10 cellular contexts compared by ENCODE assay signal in the genomic region with DNA sequence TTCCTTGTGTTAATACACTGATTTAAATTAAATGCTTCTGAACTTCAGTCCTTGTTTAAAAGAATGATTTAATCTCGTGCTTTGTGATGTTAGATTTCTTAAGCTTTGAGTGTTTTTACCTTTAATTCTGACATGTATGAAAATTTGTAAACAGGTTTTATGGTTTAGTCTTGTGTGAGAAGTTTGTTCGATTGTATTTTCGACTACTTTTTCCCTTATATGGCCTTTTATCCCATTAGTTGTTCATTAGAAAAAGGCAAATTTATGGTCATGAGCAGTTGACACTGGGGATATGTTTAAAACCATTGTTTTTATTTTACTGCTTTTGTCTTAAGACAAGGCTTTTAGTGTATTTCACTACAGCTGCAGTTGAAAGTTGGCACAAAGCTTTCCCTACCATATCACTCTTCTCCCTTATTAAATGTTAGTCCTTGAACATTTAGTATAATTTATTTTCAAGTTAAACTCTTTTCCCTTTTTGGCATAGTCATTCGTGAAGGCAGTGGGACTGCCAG. TPM values are rescaled to one million over a fixed set of nuclear protein-coding genes. Genes with fewer than 3 reads are reported as not detected.
A peak's percentile ranks its signal among the peaks of the same experiment; 100 is the strongest.
DNase-seq lines count a peak whose midpoint lies in the region; ATAC-seq and TF ChIP-seq lines count a peak whose summit lies in the region.
"Had no signal": no experiment of that assay in that cellular context is flagged by ENCODE, and none has a peak within 500 bp of the region (broad histone marks: within the 10 kb centered on the region; RNA-seq: fewer than 3 reads in every experiment).

No MANE protein-coding gene starts in this region.

- no peak overlapping the region for H3K9ac ChIP-seq in HUES64 (ENCODE audit: low read depth, low read length)

- H3K36me3 ChIP-seq in HUES64 (ENCODE audit: insufficient read depth, low read length): no peaks in the 10 kb centered on the region

- WGBS in HUES64: 63% methylated on average over 1 of the region's 4 CpGs

- H3K4me1 ChIP-seq in HUES64 (ENCODE audit: insufficient read depth, low read length): peaks cover 23% of the 10 kb centered on the region

- intact Hi-C loops in head of caudate nucleus (cut with DNase I) (no loop called here), cardiac septum (cut with DNase I) (no loop called here)

- H3K27me3 ChIP-seq in HUES64 (ENCODE audit: insufficient read depth, low read length): no peaks in the 10 kb centered on the region

- POLR2A ChIA-PET in naive thymus-derived CD8-positive, alpha-beta T cell (lab: Charles Lee): interaction anchor here (0.6 kb wide), 1 partner anchor 23 kb away, joined by 4 read pairs; no protein-coding TSS in a partner anchor

- H3K4me1 Mint-ChIP-seq in chondrocyte (ENCODE audit: low read depth): peaks cover 41% of the 10 kb centered on the region
- H3K4me1 Mint-ChIP-seq in naive thymus-derived CD8-positive, alpha-beta T cell: peaks cover 11 to 61% (median 46%) of the 10 kb centered on the region in 4 donors

- no peak for TF ChIP-seq CTCF in chondrocyte (IDR thresholded peaks at IDR 0.05)

- H3K4me3 ChIP-seq in HUES64 (ENCODE audit: low read length): peak overlapping the region; percentile 99; the same call in 1 of the 2 replicates
- H3K4me3 ChIP-seq: mucosa of descending colon had no signal

- DNase-seq in Ammon's horn (ENCODE audit: low spot score) (peak; percentile 38), chondrocyte (ENCODE audit: low spot score) (no peak), head of caudate nucleus (no peak), cardiac septum (ENCODE audit: low spot score) (no peak)
- no peak for DNase-seq in naive thymus-derived CD8-positive, alpha-beta T cell
- DNase-seq: MM.1S, mucosa of descending colon had no signal

- H3K4me3 Mint-ChIP-seq in chondrocyte (ENCODE audit: unreplicated experiment): peak overlapping the region; percentile 88
- H3K4me3 Mint-ChIP-seq in naive thymus-derived CD8-positive, alpha-beta T cell: peak overlapping the region in 9 of 10 donors; percentile 24 to 99 (median 46)

- peak overlapping the region; percentile 65 for H3K27ac Mint-ChIP-seq in chondrocyte (ENCODE audit: unreplicated experiment)
- peak overlapping the region in 9 of 10 donors; percentile 2 to 73 (median 28) for H3K27ac Mint-ChIP-seq in naive thymus-derived CD8-positive, alpha-beta T cell

- no peaks in the 10 kb centered on the region for H3K9me3 Mint-ChIP-seq in chondrocyte (ENCODE audit: low read depth)
- no peaks in the 10 kb centered on the region for H3K9me3 Mint-ChIP-seq in naive thymus-derived CD8-positive, alpha-beta T cell

- H3K36me3 Mint-ChIP-seq in chondrocyte (ENCODE audit: low read depth): peaks cover 1% of the 10 kb centered on the region
- H3K36me3 Mint-ChIP-seq in naive thymus-derived CD8-positive, alpha-beta T cell: peaks cover 2 to 13% (median 4%) of the 10 kb centered on the region in 3 donors

- no peaks in the 10 kb centered on the region for H3K27me3 Mint-ChIP-seq in chondrocyte (ENCODE audit: low read depth)
- H3K27me3 Mint-ChIP-seq in naive thymus-derived CD8-positive, alpha-beta T cell: peaks cover 0 to 1% (median 0%) of the 10 kb centered on the region in 5 donors

- no peaks in the 10 kb centered on the region for H3K9me3 ChIP-seq in HUES64 (ENCODE audit: insufficient read depth, low read depth, low read length)
- H3K9me3 ChIP-seq: mucosa of descending colon had no signal

- ATAC-seq in naive thymus-derived CD8-positive, alpha-beta T cell: no peak
- ATAC-seq in HG02588 (IDR thresholded peaks at IDR 0.05; ENCODE audit: unreplicated experiment) (no peak), HG02970 (IDR thresholded peaks at IDR 0.05; ENCODE audit: low FRiP score, unreplicated experiment) (no peak)
- ATAC-seq: mucosa of descending colon had no signal

- no peak overlapping the region for H3K27ac ChIP-seq in HUES64 (ENCODE audit: low read depth, low read length)

RNA-seq across cellular contexts. Expression of gene UBE2R2, which starts 3.3 kb away (rescaled TPM):
- polyA plus RNA-seq in HUES64 (2013, experiment 1 of 2): 41.1 TPM
- 48.9 TPM for polyA plus RNA-seq in HUES64 (2013, experiment 2 of 2)
- total RNA-seq in chondrocyte (39.1 to 51.2 TPM (median 48.8 TPM) in 3 replicates), cardiac septum (38.8 TPM)
- total RNA-seq in naive thymus-derived CD8-positive, alpha-beta T cell: 10 to 100 TPM; 29.7 to 32.1 TPM
- 10 to 100 TPM; 13.1 to 16.1 (median 13.4) TPM for polyA plus RNA-seq in naive thymus-derived CD8-positive, alpha-beta T cell

RNA-seq across cellular contexts. Expression of gene PRSS3, which starts 24.9 kb away (rescaled TPM):
- not detected for polyA plus RNA-seq in HUES64 (2013, experiment 1 of 2)
- not detected for polyA plus RNA-seq in HUES64 (2013, experiment 2 of 2)
- total RNA-seq in chondrocyte (not detected in 3 replicates), cardiac septum (not detected)
- under 1 TPM in 1 of 2 experiments, not detected in 1; 0.52 TPM for total RNA-seq in naive thymus-derived CD8-positive, alpha-beta T cell
- not detected for polyA plus RNA-seq in naive thymus-derived CD8-positive, alpha-beta T cell
